In genomic region chr2:75587954-75588587, GRCh38 we compare ENCODE assay signal across 11 cellular contexts. TPM values are rescaled to one million over a fixed set of nuclear protein-coding genes. Genes with fewer than 3 reads are reported as not detected.
A peak's percentile ranks its signal among the peaks of the same experiment; 100 is the strongest.
DNase-seq lines count a peak whose midpoint lies in the region; TF ChIP-seq lines count a peak whose summit lies in the region.
"Had no signal": no experiment of that assay in that cellular context is flagged by ENCODE, and none has a peak within 500 bp of the region (broad histone marks: within the 10 kb centered on the region; RNA-seq: fewer than 3 reads in every experiment).

No MANE protein-coding gene starts in this region.

- TF ChIP-seq CTCF in AG04449 (IDR thresholded peaks at IDR 0.05; ENCODE audit: insufficient read depth, low read length, missing control alignments) = no peak
- no peak for TF ChIP-seq CTCF in fibroblast of villous mesenchyme (IDR thresholded peaks at IDR 0.05; ENCODE audit: insufficient read depth, low read depth, low read length)
- TF ChIP-seq CTCF in BE2C (IDR thresholded peaks at IDR 0.05; ENCODE audit: low read depth, low read length) = no peak

- POLR2A ChIA-PET in AG04449 (lab: Yijun Ruan, JAX) = interaction anchor here (0.6 to 2.2 kb wide), 3 partner anchors 8 to 26 kb away, joined by 3 to 6 read pairs (median 4); no protein-coding TSS in a partner anchor

- H3K4me3 ChIP-seq in AG04449 (ENCODE audit: low read depth, low read length) (no peak overlapping the region), SJSA1 (no peak overlapping the region), fibroblast of villous mesenchyme (ENCODE audit: low read depth, low read length) (no peak overlapping the region), BE2C (ENCODE audit: low read depth, low read length) (no peak overlapping the region)

- peak overlapping the region; percentile 77 for H3K27ac ChIP-seq in SJSA1
- H3K27ac ChIP-seq: C4-2B had no signal

- peak; percentile 67 for DNase-seq in AG04449 (ENCODE audit: low read depth, low spot score)
- DNase-seq in HCEC 1CT = peak; percentile 96
- peak; percentile 72 to 78 for DNase-seq in SJSA1 (ENCODE audit: low read depth in 1 of 2, low spot score in 2 of 2)
- peak; percentile 20 for DNase-seq in fibroblast of villous mesenchyme (ENCODE audit: low read depth)
- DNase-seq in BE2C = no peak
- no peak for DNase-seq in HUDEP-2 (lab: John Stamatoyannopoulos, UW; ENCODE audit: unreplicated experiment in 76 of 76)
- DNase-seq in germinal center (ENCODE audit: low spot score) = no peak
- no peak for DNase-seq in GF-D8 (lab: John Stamatoyannopoulos, UW)
- DNase-seq: activated CD4-positive, alpha-beta T cell treated with anti-CD3 and anti-CD28 coated beads, Interleukin-2, amount 10 ng/mL, durations not matched to agents 24 days and 14 days; effector memory CD4-positive, alpha-beta T cell had no signal

- H3K27me3 ChIP-seq in SJSA1 (replicated peaks) (no peaks in the 10 kb centered on the region), BE2C (no peaks in the 10 kb centered on the region)

- H3K36me3 ChIP-seq in SJSA1 (peaks cover 7% of the 10 kb centered on the region; the same call in 1 of the 2 replicates), BE2C (no peaks in the 10 kb centered on the region)

- no peaks in the 10 kb centered on the region for H3K9me3 ChIP-seq in SJSA1 (replicated peaks)
- no peaks in the 10 kb centered on the region for H3K9me3 ChIP-seq in BE2C

- H3K4me1 ChIP-seq in SJSA1 (replicated peaks) (peaks cover 49% of the 10 kb centered on the region), BE2C (no peaks in the 10 kb centered on the region)

- CTCF ChIA-PET in AG04449 (lab: Yijun Ruan, JAX) = interaction anchor here (1.3 to 4.9 kb wide), 3 partner anchors 9 to 21 kb away, joined by 3 to 31 read pairs (median 12); no protein-coding TSS in a partner anchor

RNA-seq across cellular contexts. Expression of gene EVA1A, which starts 27.3 kb away (rescaled TPM):
- total RNA-seq in SJSA1 (2014; rRNA removed; shearing (Covaris generic)) = 152 and 214 TPM in 2 replicates
- total RNA-seq in fibroblast of villous mesenchyme = 44.9 and 48.3 TPM in 2 replicates
- polyA plus RNA-seq in BE2C (2012; ENCODE audit: insufficient read depth, insufficient read length, low read depth) = not detected
- total RNA-seq: activated CD4-positive, alpha-beta T cell treated with anti-CD3 and anti-CD28 coated beads, Interleukin-2, amount 10 ng/mL, durations not matched to agents 24 days and 14 days had no signal

RNA-seq across cellular contexts. Expression of gene MRPL19, which starts 58.5 kb away (rescaled TPM):
- total RNA-seq in SJSA1 (2014; rRNA removed; shearing (Covaris generic)) = 75.4 and 95.7 TPM in 2 replicates
- 42.8 and 45.3 TPM in 2 replicates for total RNA-seq in fibroblast of villous mesenchyme
- polyA plus RNA-seq in BE2C (2012; ENCODE audit: insufficient read depth, insufficient read length, low read depth) = 9.0 TPM

Comparison
In these comparisons a context has a peak if more than half of its experiments do, and no peak if none do; other contexts are left out.
1. DNase-seq: peak in AG04449 (single experiment), HCEC 1CT (single experiment), SJSA1 (2 of 2) and fibroblast of villous mesenchyme (single experiment); none in BE2C (single experiment), HUDEP-2 (0 of 76), germinal center (single experiment) and GF-D8 (single experiment).